ENCODE assay signal across 9 cellular contexts in the genomic region with DNA sequence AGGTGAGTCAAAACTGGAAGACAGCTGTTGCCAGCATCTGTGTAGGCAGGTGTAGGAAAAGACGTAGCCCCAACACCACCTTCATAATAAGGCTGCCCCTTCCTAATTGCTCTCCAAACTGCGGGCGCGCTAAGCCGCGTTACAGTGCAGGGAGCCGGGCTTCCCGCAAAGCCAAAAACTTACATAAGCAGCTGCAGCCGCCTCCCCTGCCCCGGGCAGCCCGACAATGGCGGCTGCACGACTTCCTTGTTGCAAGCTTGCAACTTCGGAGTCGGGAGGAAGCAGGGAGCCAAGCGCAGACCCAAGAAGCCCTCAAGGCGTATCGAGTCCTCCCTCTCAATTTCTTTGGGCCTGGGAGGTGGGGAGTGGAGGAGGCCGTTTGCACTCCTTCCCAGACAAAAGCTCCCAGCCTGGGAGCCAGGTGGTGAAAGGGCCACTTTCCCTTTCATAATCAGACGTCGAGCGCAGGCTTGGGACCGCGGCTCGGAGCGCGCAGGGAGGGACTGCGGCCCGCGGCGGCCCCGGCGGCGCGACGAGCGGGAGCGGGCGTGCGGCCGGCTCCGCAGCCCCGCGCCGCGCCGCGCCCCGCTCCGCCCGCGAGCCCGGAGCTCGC. TPM values are rescaled to one million over a fixed set of nuclear protein-coding genes. Genes with fewer than 3 reads are reported as not detected.
A peak's percentile ranks its signal among the peaks of the same experiment; 100 is the strongest.
DNase-seq lines count a peak whose midpoint lies in the region; ATAC-seq, FAIRE-seq and TF ChIP-seq lines count a peak whose summit lies in the region.
"Had no signal": no experiment of that assay in that cellular context is flagged by ENCODE, and none has a peak within 500 bp of the region (broad histone marks: within the 10 kb centered on the region; RNA-seq: fewer than 3 reads in every experiment).

No MANE protein-coding gene starts in this region.

- no peak for FAIRE-seq in pancreas (lab: Jason Lieb, UNC)
- FAIRE-seq: endometrium had no signal

- DNase-seq in CD1c-positive myeloid dendritic cell (ENCODE audit: extremely low spot score), result peak; percentile 86
- DNase-seq in RWPE1 (ENCODE audit: low spot score), result peak; percentile 38
- peak; percentile 42 for DNase-seq in activated gamma-delta T cell (lab: John Stamatoyannopoulos, UW)
- DNase-seq in pancreas, result peak in 4 of 6 donors; percentile 67 to 79 (median 72)
- DNase-seq in transverse colon, result peak; percentile 56

- in situ Hi-C loops in transverse colon (cut with MboI; ENCODE audit: low pct_ligation_motif_present in 1 of 4, low pct_unique_long_range_greater_than_20kb in 1 of 4, low sequenced_read_pairs in 3 of 4), result loop anchor here in 1 of 4 donors (10.0 kb wide), 1 partner anchor 60 kb away; no protein-coding TSS in a partner anchor

- ATAC-seq in GM19452 (IDR thresholded peaks at IDR 0.05; ENCODE audit: unreplicated experiment) (peak; percentile 16), HG03571 (IDR thresholded peaks at IDR 0.05; ENCODE audit: unreplicated experiment) (peak; percentile 9), gastroesophageal sphincter (no peak), pancreas (peak in 3 of 4 donors; percentile 1 to 36 (median 8))

- H3K27me3 ChIP-seq in gastroesophageal sphincter (no peaks in the 10 kb centered on the region), pancreas (no peaks in the 10 kb centered on the region), transverse colon (no peaks in the 10 kb centered on the region)

- POLR2A ChIA-PET in RWPE1 (lab: Yijun Ruan, JAX; ENCODE audit: low non-redundant PET), result interaction anchor here (0.5 to 3.3 kb wide), 4 partner anchors 17 to 1847 kb away, joined by 3 to 18 read pairs (median 4); no protein-coding TSS in a partner anchor

- TF ChIP-seq CTCF in RWPE1 (conservative IDR thresholded peaks at IDR 0.05; ENCODE audit: low read depth) (no peak), gastroesophageal sphincter (IDR thresholded peaks at IDR 0.05) (no peak), pancreas (IDR thresholded peaks at IDR 0.05) (no peak), transverse colon (IDR thresholded peaks at IDR 0.05) (no peak)

- TF ChIP-seq POLR2A in gastroesophageal sphincter (IDR thresholded peaks at IDR 0.05) (peak in 1 of 2 donors; percentile 33), transverse colon (IDR thresholded peaks at IDR 0.05) (peak; percentile 51)

- H3K4me3 ChIP-seq in gastroesophageal sphincter (peak overlapping the region; percentile 73 to 92), pancreas (peak overlapping the region; percentile 63 to 90 (median 82)), transverse colon (peak overlapping the region; percentile 80 to 94 (median 86))

- H3K4me1 ChIP-seq in gastroesophageal sphincter (peaks cover 0 to 23% (median 7%) of the 10 kb centered on the region in 3 donors), pancreas (peaks cover 0 to 14% (median 11%) of the 10 kb centered on the region in 3 donors), transverse colon (peaks cover 0 to 24% (median 11%) of the 10 kb centered on the region in 4 donors)

- intact Hi-C loops in pancreas (cut with DNase I), result loop anchor here in 1 of 3 donors (5.0 kb wide), 1 partner anchor 52 kb away; no protein-coding TSS in a partner anchor
- intact Hi-C loops in transverse colon (cut with DNase I; ENCODE audit: low total_unique reads), result loop anchor here (10.0 kb wide), 1 partner anchor 60 kb away; no protein-coding TSS in a partner anchor

- WGBS in gastroesophageal sphincter (ENCODE audit: low coverage in 1 of 2), 2 donors, result no CpG with 5 or more reads among the region's 54 CpGs
- 0 to 1% methylated on average over 38 to 54 of the region's 54 CpGs for WGBS in pancreas, 2 donors
- WGBS in transverse colon (ENCODE audit: low coverage in 1 of 2), 2 donors, result 0% methylated on average over 31 of the region's 54 CpGs; no CpG with 5 or more reads in 1 of the 2 donors

- H3K36me3 ChIP-seq in gastroesophageal sphincter, result peaks cover 0 to 16% of the 10 kb centered on the region in 2 donors
- H3K36me3 ChIP-seq in pancreas, result peaks cover 0 to 13% (median 9%) of the 10 kb centered on the region in 3 donors
- H3K36me3 ChIP-seq in transverse colon, result peaks cover 0 to 10% (median 5%) of the 10 kb centered on the region in 4 donors

- H3K27ac ChIP-seq in RWPE1 (peak overlapping the region; percentile 99), gastroesophageal sphincter (peak overlapping the region; percentile 61 to 100 (median 99)), pancreas (peak overlapping the region; percentile 94 to 99 (median 98)), transverse colon (peak overlapping the region; percentile 97 to 99 (median 98))

- TF ChIP-seq EP300 in gastroesophageal sphincter (IDR thresholded peaks at IDR 0.05) (no peak), transverse colon (IDR thresholded peaks at IDR 0.05; ENCODE audit: low read depth) (no peak)

- no peaks in the 10 kb centered on the region for H3K9me3 ChIP-seq in gastroesophageal sphincter
- H3K9me3 ChIP-seq in pancreas, result no peaks in the 10 kb centered on the region
- H3K9me3 ChIP-seq in transverse colon, result no peaks in the 10 kb centered on the region

- CTCF ChIA-PET in RWPE1 (lab: Yijun Ruan, JAX), result interaction anchor here (0.8 kb wide), 1 partner anchor 57 kb away, joined by 4 read pairs; no protein-coding TSS in a partner anchor

RNA-seq across cellular contexts. Expression of a gene that starts 0.8 kb away (rescaled TPM):
- total RNA-seq in gastroesophageal sphincter, result 10 to 100 TPM in 3 of 4 donors, 1 to 10 TPM in 1; 6.9 to 34.4 (median 18.4) TPM
- total RNA-seq in pancreas, result 1 to 10 TPM; 4.8 to 7.9 (median 6.8) TPM
- 1 to 10 TPM; 3.6 to 7.7 TPM for polyA plus RNA-seq in pancreas
- total RNA-seq in transverse colon, result 10 to 100 TPM in 3 of 4 donors, 1 to 10 TPM in 1; 9.0 to 47.2 (median 11.1) TPM
